In genomic region chr9:125238915-125239446, GRCh38 we compare ENCODE assay signal across 10 cellular contexts. TPM values are rescaled to one million over a fixed set of nuclear protein-coding genes. Genes with fewer than 3 reads are reported as not detected.
DNase-seq lines count a peak whose midpoint lies in the region; ATAC-seq and TF ChIP-seq lines count a peak whose summit lies in the region.
"Had no signal": no experiment of that assay in that cellular context is flagged by ENCODE, and none has a peak within 500 bp of the region (broad histone marks: within the 10 kb centered on the region; RNA-seq: fewer than 3 reads in every experiment).

No MANE protein-coding gene starts in this region.

- peak overlapping the region; percentile 51 for H3K4me3 ChIP-seq in hepatocyte

- DNase-seq in T-helper 2 cell treated with Interferon-gamma antibody and Interleukin-4, amounts not matched to agents 5 μg/mL and 100 μg/mL, for 36 hours (ENCODE audit: low spot score), result no peak
- DNase-seq in T-helper 2 cell (no peak), hepatocyte (ENCODE audit: low spot score) (no peak), GM19240 (ENCODE audit: insufficient read length, low spot score) (no peak)
- no peak for DNase-seq in activated CD8-positive, alpha-beta T cell treated with anti-CD3 and anti-CD28 coated beads, Interleukin-2, amount 10 ng/mL, durations not matched to agents 7 days and 5 days
- DNase-seq: ACHN, NCI-H1048 had no signal

- no peaks in the 10 kb centered on the region for H3K9me3 Mint-ChIP-seq in T-helper 2 cell treated with Interferon-gamma antibody and Interleukin-4, amounts not matched to agents 5 μg/mL and 100 μg/mL, for 36 hours
- H3K9me3 Mint-ChIP-seq in activated CD8-positive, alpha-beta T cell treated with anti-CD3 and anti-CD28 coated beads, Interleukin-2, amount 10 ng/mL, durations not matched to agents 7 days and 5 days (ENCODE audit: insufficient read depth), result no peaks in the 10 kb centered on the region
- no peaks in the 10 kb centered on the region for H3K9me3 Mint-ChIP-seq in stimulated activated memory B cell treated with anti-CD40 and anti-IgM and Interleukin-4, amounts not matched to agents 10 μg/mL and 1 μg/mL and 100 μg/mL, for 72 hours

- TF ChIP-seq CTCF in hepatocyte (IDR thresholded peaks at IDR 0.05; ENCODE audit: poor library complexity), result no peak

- CTCF ChIA-PET in activated CD8-positive, alpha-beta T cell treated with anti-CD3 and anti-CD28 coated beads, Interleukin-2, amount 10 ng/mL, durations not matched to agents 7 days and 5 days (lab: Charles Lee), result interaction anchor here (1.1 to 1.4 kb wide), 4 partner anchors 9 to 123 kb away, joined by 3 to 6 read pairs (median 4); partner anchors contain the start of gene GAPVD1

- H3K9me3 ChIP-seq in hepatocyte (ENCODE audit: low read depth), result no peaks in the 10 kb centered on the region

- H3K9me2 ChIP-seq in hepatocyte (replicated peaks; ENCODE audit: insufficient read depth), result no peaks in the 10 kb centered on the region

- H4K20me1 ChIP-seq in hepatocyte (ENCODE audit: insufficient read depth, poor library complexity, severe bottlenecking), result peaks cover 64% of the 10 kb centered on the region

- no peak overlapping the region for H2AFZ ChIP-seq in hepatocyte

- H3K36me3 ChIP-seq in hepatocyte (replicated peaks; ENCODE audit: insufficient read depth, low read depth), result peaks cover 18% of the 10 kb centered on the region

- no peaks in the 10 kb centered on the region for H3K27me3 ChIP-seq in hepatocyte

- peaks cover 5% of the 10 kb centered on the region for H3K27me3 Mint-ChIP-seq in T-helper 2 cell treated with Interferon-gamma antibody and Interleukin-4, amounts not matched to agents 5 μg/mL and 100 μg/mL, for 36 hours (ENCODE audit: low read depth)
- no peaks in the 10 kb centered on the region for H3K27me3 Mint-ChIP-seq in activated CD8-positive, alpha-beta T cell treated with anti-CD3 and anti-CD28 coated beads, Interleukin-2, amount 10 ng/mL, durations not matched to agents 7 days and 5 days (ENCODE audit: low read depth)
- no peaks in the 10 kb centered on the region for H3K27me3 Mint-ChIP-seq in stimulated activated memory B cell treated with anti-CD40 and anti-IgM and Interleukin-4, amounts not matched to agents 10 μg/mL and 1 μg/mL and 100 μg/mL, for 72 hours

- H3K4me1 ChIP-seq in hepatocyte (ENCODE audit: insufficient read depth), result peaks cover 49% of the 10 kb centered on the region

- ATAC-seq in activated CD8-positive, alpha-beta T cell treated with anti-CD3 and anti-CD28 coated beads, Interleukin-2, amount 10 ng/mL, durations not matched to agents 7 days and 5 days, result no peak
- no peak for ATAC-seq in stimulated activated memory B cell treated with anti-CD40 and anti-IgM and Interleukin-4, amounts not matched to agents 10 μg/mL and 1 μg/mL and 100 μg/mL, for 72 hours
- ATAC-seq in HG03378 (IDR thresholded peaks at IDR 0.05; ENCODE audit: unreplicated experiment), result no peak
- ATAC-seq in HG03439 (IDR thresholded peaks at IDR 0.05; ENCODE audit: unreplicated experiment), result no peak

- peaks cover 44% of the 10 kb centered on the region for H3K4me1 Mint-ChIP-seq in T-helper 2 cell treated with Interferon-gamma antibody and Interleukin-4, amounts not matched to agents 5 μg/mL and 100 μg/mL, for 36 hours (ENCODE audit: low read depth)
- peaks cover 52% of the 10 kb centered on the region for H3K4me1 Mint-ChIP-seq in activated CD8-positive, alpha-beta T cell treated with anti-CD3 and anti-CD28 coated beads, Interleukin-2, amount 10 ng/mL, durations not matched to agents 7 days and 5 days (ENCODE audit: low read depth)
- H3K4me1 Mint-ChIP-seq in stimulated activated memory B cell treated with anti-CD40 and anti-IgM and Interleukin-4, amounts not matched to agents 10 μg/mL and 1 μg/mL and 100 μg/mL, for 72 hours, result peaks cover 47% of the 10 kb centered on the region

- H3K27ac ChIP-seq in hepatocyte, result no peak overlapping the region

- H3K79me2 ChIP-seq in hepatocyte, result peaks cover 64% of the 10 kb centered on the region

- H3K4me3 Mint-ChIP-seq in T-helper 2 cell treated with Interferon-gamma antibody and Interleukin-4, amounts not matched to agents 5 μg/mL and 100 μg/mL, for 36 hours, result peak overlapping the region; percentile 98
- peak overlapping the region; percentile 96 for H3K4me3 Mint-ChIP-seq in activated CD8-positive, alpha-beta T cell treated with anti-CD3 and anti-CD28 coated beads, Interleukin-2, amount 10 ng/mL, durations not matched to agents 7 days and 5 days
- H3K4me3 Mint-ChIP-seq in stimulated activated memory B cell treated with anti-CD40 and anti-IgM and Interleukin-4, amounts not matched to agents 10 μg/mL and 1 μg/mL and 100 μg/mL, for 72 hours, result peak overlapping the region; percentile 99

- H3K27ac Mint-ChIP-seq in T-helper 2 cell treated with Interferon-gamma antibody and Interleukin-4, amounts not matched to agents 5 μg/mL and 100 μg/mL, for 36 hours, result peak overlapping the region; percentile 62
- peak overlapping the region; percentile 51 for H3K27ac Mint-ChIP-seq in activated CD8-positive, alpha-beta T cell treated with anti-CD3 and anti-CD28 coated beads, Interleukin-2, amount 10 ng/mL, durations not matched to agents 7 days and 5 days
- peak overlapping the region; percentile 93 for H3K27ac Mint-ChIP-seq in stimulated activated memory B cell treated with anti-CD40 and anti-IgM and Interleukin-4, amounts not matched to agents 10 μg/mL and 1 μg/mL and 100 μg/mL, for 72 hours

- POLR2A ChIA-PET in activated CD8-positive, alpha-beta T cell treated with anti-CD3 and anti-CD28 coated beads, Interleukin-2, amount 10 ng/mL, durations not matched to agents 7 days and 5 days (lab: Charles Lee), result interaction anchor here (1.0 to 4.2 kb wide), 4 partner anchors 23 to 298 kb away, joined by 3 to 89 read pairs (median 3); partner anchors contain the start of genes GAPVD1 and GOLGA1

- peak overlapping the region; percentile 87 for H3K4me2 ChIP-seq in hepatocyte

- H3K36me3 Mint-ChIP-seq in T-helper 2 cell treated with Interferon-gamma antibody and Interleukin-4, amounts not matched to agents 5 μg/mL and 100 μg/mL, for 36 hours (ENCODE audit: low read depth), result peaks cover 70% of the 10 kb centered on the region
- H3K36me3 Mint-ChIP-seq in activated CD8-positive, alpha-beta T cell treated with anti-CD3 and anti-CD28 coated beads, Interleukin-2, amount 10 ng/mL, durations not matched to agents 7 days and 5 days (ENCODE audit: low read depth), result peaks cover 74% of the 10 kb centered on the region
- H3K36me3 Mint-ChIP-seq in stimulated activated memory B cell treated with anti-CD40 and anti-IgM and Interleukin-4, amounts not matched to agents 10 μg/mL and 1 μg/mL and 100 μg/mL, for 72 hours, result peaks cover 38% of the 10 kb centered on the region

- WGBS in hepatocyte (ENCODE audit: low lambda C conversion rate, missing lambda C conversion rate), result 88% methylated on average over 14 of the region's 14 CpGs

RNA-seq across cellular contexts. Expression of gene HSPA5, which starts 2.2 kb away (rescaled TPM):
- total RNA-seq in activated CD8-positive, alpha-beta T cell treated with anti-CD3 and anti-CD28 coated beads, Interleukin-2, amount 10 ng/mL, durations not matched to agents 7 days and 5 days, result 100 to 1,000 TPM; 146 to 148 TPM
- total RNA-seq in hepatocyte, result 239 and 246 TPM in 2 replicates
- polyA plus RNA-seq in hepatocyte, result 829 and 881 TPM in 2 replicates

RNA-seq across cellular contexts. Expression of gene GAPVD1, which starts 22.6 kb away (rescaled TPM):
- total RNA-seq in activated CD8-positive, alpha-beta T cell treated with anti-CD3 and anti-CD28 coated beads, Interleukin-2, amount 10 ng/mL, durations not matched to agents 7 days and 5 days, result 10 to 100 TPM; 52.1 to 59.4 TPM
- 44.7 and 50.0 TPM in 2 replicates for total RNA-seq in hepatocyte
- 22.9 and 25.5 TPM in 2 replicates for polyA plus RNA-seq in hepatocyte

RNA-seq across cellular contexts. Expression of gene RABEPK, which starts 38.6 kb away (rescaled TPM):
- total RNA-seq in activated CD8-positive, alpha-beta T cell treated with anti-CD3 and anti-CD28 coated beads, Interleukin-2, amount 10 ng/mL, durations not matched to agents 7 days and 5 days, result 10 to 100 TPM; 15.0 to 15.3 TPM
- total RNA-seq in hepatocyte, result 18.2 and 20.4 TPM in 2 replicates
- 30.1 and 33.1 TPM in 2 replicates for polyA plus RNA-seq in hepatocyte

RNA-seq across cellular contexts. Expression of gene PPP6C, which starts 49.4 kb away (rescaled TPM):
- 10 to 100 TPM; 47.2 to 51.9 TPM for total RNA-seq in activated CD8-positive, alpha-beta T cell treated with anti-CD3 and anti-CD28 coated beads, Interleukin-2, amount 10 ng/mL, durations not matched to agents 7 days and 5 days
- total RNA-seq in hepatocyte, result 35.2 and 36.2 TPM in 2 replicates
- polyA plus RNA-seq in hepatocyte, result 24.7 and 27.1 TPM in 2 replicates
